ENCODE assay signal across 9 cellular contexts in genomic region chr14:89185919-89186849, GRCh38.
A peak's percentile ranks its signal among the peaks of the same experiment; 100 is the strongest.
DNase-seq lines count a peak whose midpoint lies in the region; ATAC-seq, FAIRE-seq and TF ChIP-seq lines count a peak whose summit lies in the region.
"Had no signal": no experiment of that assay in that cellular context is flagged by ENCODE, and none has a peak within 500 bp of the region (broad histone marks: within the 10 kb centered on the region; RNA-seq: fewer than 3 reads in every experiment).

No MANE protein-coding gene starts in this region.

- TF ChIP-seq POLR2A in upper lobe of left lung (IDR thresholded peaks at IDR 0.05): no peak

- FAIRE-seq in D721Med (lab: Jason Lieb, UNC) (no peak), kidney (lab: Jason Lieb, UNC) (no peak)

- intact Hi-C loops in dorsolateral prefrontal cortex (cut with DNase I): loop anchor here in 1 of 2 donors (5.0 kb wide), 1 partner anchor 231 kb away; the partner anchor contains the start of gene FOXN3
- intact Hi-C loops in kidney (cut with DNase I): no loop called here

- no peaks in the 10 kb centered on the region for H3K9me3 ChIP-seq in MG63
- H3K9me3 ChIP-seq in kidney (ENCODE audit: control insufficient read depth in 1 of 2, low read length in 2 of 2): no peaks in the 10 kb centered on the region
- H3K9me3 ChIP-seq in upper lobe of left lung: no peaks in the 10 kb centered on the region

- H3K27me3 ChIP-seq in MG63 (no peaks in the 10 kb centered on the region), dorsolateral prefrontal cortex (no peaks in the 10 kb centered on the region), upper lobe of left lung (no peaks in the 10 kb centered on the region)

- WGBS in upper lobe of left lung, 2 donors: 85 to 90% methylated on average over 13 of the region's 13 CpGs

- no peak for ATAC-seq in upper lobe of left lung (ENCODE audit: low FRiP score in 2 of 2)

- TF ChIP-seq CTCF in D721Med (IDR thresholded peaks at IDR 0.05; ENCODE audit: insufficient read depth, missing control alignments) (peak; percentile 34), dorsolateral prefrontal cortex (IDR thresholded peaks at IDR 0.05 in 54 of 56, conservative IDR thresholded peaks at IDR 0.05 in 2 of 56; ENCODE audit: low read depth in 1 of 56, partially characterized antibody in 56 of 56) (no peak), kidney (IDR thresholded peaks at IDR 0.05; ENCODE audit: borderline replicate concordance, extremely low read depth, insufficient read depth) (no peak), upper lobe of left lung (IDR thresholded peaks at IDR 0.05) (no peak)

- H3K27ac ChIP-seq in dorsolateral prefrontal cortex (peak overlapping the region in 48 of 59 donors; percentile 11 to 96 (median 62)), kidney (ENCODE audit: low read depth in 2 of 2, low read length in 2 of 2) (no peak overlapping the region), upper lobe of left lung (no peak overlapping the region)

- H3K9ac ChIP-seq in kidney (ENCODE audit: low read length in 2 of 2): no peak overlapping the region

- DNase-seq in D721Med (ENCODE audit: insufficient read length, low spot score) (no peak), MG63 (peak; percentile 43), dorsolateral prefrontal cortex (peak in 1 of 10 donors; percentile 92), non-pigmented ciliary epithelial cell (ENCODE audit: low read depth) (peak; percentile 68), kidney (no peak), amniotic stem cell (lab: John Stamatoyannopoulos, UW) (no peak), upper lobe of left lung (no peak)
- no peak for DNase-seq in activated CD8-positive, alpha-beta memory T cell treated with anti-CD3 and anti-CD28 coated beads for 24 hours
- DNase-seq: NCI-H1048 had no signal

- TF ChIP-seq EP300 in upper lobe of left lung (IDR thresholded peaks at IDR 0.05): no peak

- H3K4me3 ChIP-seq in MG63 (no peak overlapping the region), dorsolateral prefrontal cortex (no peak overlapping the region), kidney (ENCODE audit: low read length in 2 of 2) (no peak overlapping the region), upper lobe of left lung (no peak overlapping the region)

- no peaks in the 10 kb centered on the region for H3K36me3 ChIP-seq in MG63
- H3K36me3 ChIP-seq in kidney (ENCODE audit: control insufficient read depth in 1 of 2, insufficient read depth in 2 of 2, low read length in 2 of 2): no peaks in the 10 kb centered on the region
- H3K36me3 ChIP-seq in upper lobe of left lung: peaks cover 2 to 11% (median 4%) of the 10 kb centered on the region in 4 donors

- H3K4me1 ChIP-seq in kidney (ENCODE audit: control insufficient read depth in 1 of 2, insufficient read depth in 1 of 2, low read depth in 1 of 2, low read length in 2 of 2) (peaks cover 0 to 3% of the 10 kb centered on the region in 2 donors), upper lobe of left lung (peaks cover 0 to 11% (median 6%) of the 10 kb centered on the region in 4 donors)

Comparison
In these comparisons a context has a peak if more than half of its experiments do, and no peak if none do; other contexts are left out.
1. DNase-seq: peak in MG63 (single experiment) and non-pigmented ciliary epithelial cell (single experiment); none in D721Med (single experiment), activated CD8-positive, alpha-beta memory T cell treated with anti-CD3 and anti-CD28 coated beads for 24 hours (single experiment), kidney (single experiment), amniotic stem cell (single experiment) and upper lobe of left lung (0 of 2).
2. H3K27ac ChIP-seq: peak in dorsolateral prefrontal cortex (48 of 59); none in kidney (0 of 2) and upper lobe of left lung (0 of 4).